ENCODE assay signal across 37 cellular contexts in the genomic region with DNA sequence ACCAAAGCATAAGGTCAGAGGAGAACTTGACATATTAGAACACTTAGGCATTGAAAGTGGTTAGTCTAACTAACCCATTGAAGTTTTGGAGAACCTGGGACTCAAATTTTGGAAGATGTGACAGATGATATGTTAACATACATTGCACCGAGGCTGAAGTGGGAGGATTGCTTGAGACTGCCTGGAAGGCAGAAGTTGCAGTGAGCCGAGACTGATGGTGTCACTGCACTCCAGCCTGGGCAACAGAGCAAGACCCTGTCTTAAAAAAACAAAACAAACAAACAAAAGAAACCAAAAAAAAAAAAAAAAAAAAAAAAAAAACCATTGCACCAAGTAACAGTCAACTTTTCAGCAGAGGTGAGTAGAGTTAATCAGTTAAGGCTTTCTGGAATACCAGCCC.
"Had no signal": no experiment of that assay in that cellular context is flagged by ENCODE, and none has a peak within 500 bp of the region (broad histone marks: within the 10 kb centered on the region; RNA-seq: fewer than 3 reads in every experiment).

No MANE protein-coding gene starts in this region.

- DNase-seq: activated CD4-positive, alpha-beta memory T cell treated with anti-CD3 and anti-CD28 coated beads, Interleukin-2, amount 10 ng/mL, durations not matched to agents 7 days and 5 days; activated CD4-positive, alpha-beta T cell treated with anti-CD3 and anti-CD28 coated beads for 1 hour; activated CD4-positive, alpha-beta T cell treated with anti-CD3 and anti-CD28 coated beads for 36 hours; activated CD4-positive, alpha-beta T cell treated with anti-CD3 and anti-CD28 coated beads for 48 hours; activated CD4-positive, alpha-beta T cell treated with anti-CD3 and anti-CD28 coated beads, Interleukin-2, amount 10 ng/mL, durations not matched to agents 7 days and 5 days; activated CD4-positive, alpha-beta T cell treated with anti-CD3 and anti-CD28 coated beads, Interleukin-2, amount 50 U/mL, for 48 hours; activated CD4-positive, CD25-positive, alpha-beta regulatory T cell; activated CD8-positive, alpha-beta memory T cell treated with anti-CD3 and anti-CD28 coated beads for 24 hours; activated CD8-positive, alpha-beta memory T cell treated with anti-CD3 and anti-CD28 coated beads, Interleukin-2, amount 10 ng/mL, durations not matched to agents 7 days and 5 days; activated CD8-positive, alpha-beta memory T cell treated with anti-CD3 and anti-CD28 coated beads, Interleukin-2, amount 50 U/mL, for 48 hours; activated CD8-positive, alpha-beta T cell treated with anti-CD3 and anti-CD28 coated beads, Interleukin-2, amount 10 ng/mL, durations not matched to agents 7 days and 5 days; activated effector memory CD4-positive, alpha-beta T cell treated with Interleukin-2 at 50 U/mL for 16 hours; activated gamma-delta T cell; activated naive CD4-positive, alpha-beta T cell treated with anti-CD3 and anti-CD28 coated beads, Interleukin-2, amount 10 ng/mL, durations not matched to agents 7 days and 5 days; activated naive CD4-positive, alpha-beta T cell treated with Interleukin-2 at 50 U/mL for 16 hours; activated naive CD8-positive, alpha-beta T cell treated with anti-CD3 and anti-CD28 coated beads, Interleukin-2, amount 10 ng/mL, durations not matched to agents 7 days and 5 days; activated naive CD8-positive, alpha-beta T cell treated with anti-CD3 and anti-CD28 coated beads, Interleukin-2, amount 50 U/mL, for 24 hours; activated T-cell treated with anti-CD3 and anti-CD28 coated beads, Interleukin-2, amount 50 U/mL, for 24 hours; activated T-cell treated with anti-CD3 and anti-CD28 coated beads, Interleukin-2, amount 50 U/mL, for 48 hours; amygdala; anterior cingulate cortex; caudate nucleus; cerebellar nuclear complex; T-helper 17 cell; T-helper 9 cell had no signal

- H3K36me3 ChIP-seq: ascending aorta, cardiac muscle cell had no signal

- H3K36me3 Mint-ChIP-seq: activated naive CD4-positive, alpha-beta T cell treated with anti-CD3 and anti-CD28 coated beads, Interleukin-2, amount 50 U/mL, for 24 hours; activated naive CD8-positive, alpha-beta T cell; activated naive CD8-positive, alpha-beta T cell treated with anti-CD3 and anti-CD28 coated beads, Interleukin-2, amount 10 ng/mL, durations not matched to agents 7 days and 5 days; brain; WTC11 had no signal

- H3K9me3 ChIP-seq: ascending aorta had no signal

- H3K27ac ChIP-seq: ascending aorta, cardiac muscle cell, VCaP had no signal

- H3K4me3 Mint-ChIP-seq: activated CD4-positive, alpha-beta memory T cell treated with anti-CD3 and anti-CD28 coated beads, Interleukin-2, amount 10 ng/mL, durations not matched to agents 7 days and 5 days; activated CD4-positive, alpha-beta T cell treated with anti-CD3 and anti-CD28 coated beads for 36 hours; activated CD4-positive, alpha-beta T cell treated with anti-CD3 and anti-CD28 coated beads, Interleukin-2, amount 10 ng/mL, durations not matched to agents 7 days and 5 days; activated CD8-positive, alpha-beta memory T cell treated with anti-CD3 and anti-CD28 coated beads, Interleukin-2, amount 10 ng/mL, durations not matched to agents 7 days and 5 days; activated CD8-positive, alpha-beta T cell treated with anti-CD3 and anti-CD28 coated beads, Interleukin-2, amount 10 ng/mL, durations not matched to agents 7 days and 5 days; activated naive CD4-positive, alpha-beta T cell treated with anti-CD3 and anti-CD28 coated beads, Interleukin-2, amount 10 ng/mL, durations not matched to agents 7 days and 5 days; activated naive CD4-positive, alpha-beta T cell treated with anti-CD3 and anti-CD28 coated beads, Interleukin-2, amount 50 U/mL, for 24 hours; activated naive CD8-positive, alpha-beta T cell; activated naive CD8-positive, alpha-beta T cell treated with anti-CD3 and anti-CD28 coated beads, Interleukin-2, amount 10 ng/mL, durations not matched to agents 7 days and 5 days; activated naive CD8-positive, alpha-beta T cell treated with anti-CD3 and anti-CD28 coated beads, Interleukin-2, amount 50 U/mL, for 24 hours; activated T-cell treated with anti-CD3 and anti-CD28 coated beads, Interleukin-2, amount 50 U/mL, for 24 hours; central memory CD8-positive, alpha-beta T cell; T-helper 17 cell; WTC11 had no signal

- H3K27me3 ChIP-seq: ascending aorta, cardiac muscle cell had no signal

- H3K27ac Mint-ChIP-seq: activated CD4-positive, alpha-beta memory T cell treated with anti-CD3 and anti-CD28 coated beads, Interleukin-2, amount 10 ng/mL, durations not matched to agents 7 days and 5 days; activated CD4-positive, alpha-beta T cell treated with anti-CD3 and anti-CD28 coated beads for 36 hours; activated CD4-positive, alpha-beta T cell treated with anti-CD3 and anti-CD28 coated beads, Interleukin-2, amount 10 ng/mL, durations not matched to agents 7 days and 5 days; activated CD8-positive, alpha-beta memory T cell treated with anti-CD3 and anti-CD28 coated beads, Interleukin-2, amount 10 ng/mL, durations not matched to agents 7 days and 5 days; activated CD8-positive, alpha-beta T cell treated with anti-CD3 and anti-CD28 coated beads, Interleukin-2, amount 10 ng/mL, durations not matched to agents 7 days and 5 days; activated naive CD4-positive, alpha-beta T cell treated with anti-CD3 and anti-CD28 coated beads, Interleukin-2, amount 10 ng/mL, durations not matched to agents 7 days and 5 days; activated naive CD4-positive, alpha-beta T cell treated with anti-CD3 and anti-CD28 coated beads, Interleukin-2, amount 50 U/mL, for 24 hours; activated naive CD8-positive, alpha-beta T cell; activated naive CD8-positive, alpha-beta T cell treated with anti-CD3 and anti-CD28 coated beads, Interleukin-2, amount 10 ng/mL, durations not matched to agents 7 days and 5 days; activated naive CD8-positive, alpha-beta T cell treated with anti-CD3 and anti-CD28 coated beads, Interleukin-2, amount 50 U/mL, for 24 hours; activated T-cell treated with anti-CD3 and anti-CD28 coated beads, Interleukin-2, amount 50 U/mL, for 24 hours; activated T-helper 2 cell treated with anti-CD3 and anti-CD28 coated beads, Interferon-gamma antibody, Interleukin-2, Interleukin-4, amounts not matched to agents 10 μg/mL and 5 μg/mL and 100 μg/mL, durations not matched to agents 14 hours and 24 hours and 36 hours; T-helper 17 cell; WTC11 had no signal

- H3K9me3 Mint-ChIP-seq: activated CD4-positive, alpha-beta memory T cell treated with anti-CD3 and anti-CD28 coated beads, Interleukin-2, amount 10 ng/mL, durations not matched to agents 7 days and 5 days; activated CD4-positive, alpha-beta T cell treated with anti-CD3 and anti-CD28 coated beads, Interleukin-2, amount 10 ng/mL, durations not matched to agents 7 days and 5 days; activated naive CD4-positive, alpha-beta T cell treated with anti-CD3 and anti-CD28 coated beads, Interleukin-2, amount 10 ng/mL, durations not matched to agents 7 days and 5 days; activated naive CD4-positive, alpha-beta T cell treated with anti-CD3 and anti-CD28 coated beads, Interleukin-2, amount 50 U/mL, for 24 hours; activated naive CD8-positive, alpha-beta T cell treated with anti-CD3 and anti-CD28 coated beads, Interleukin-2, amount 10 ng/mL, durations not matched to agents 7 days and 5 days; activated naive CD8-positive, alpha-beta T cell treated with anti-CD3 and anti-CD28 coated beads, Interleukin-2, amount 50 U/mL, for 24 hours; activated T-cell treated with anti-CD3 and anti-CD28 coated beads, Interleukin-2, amount 50 U/mL, for 24 hours; activated T-helper 2 cell treated with anti-CD3 and anti-CD28 coated beads, Interferon-gamma antibody, Interleukin-2, Interleukin-4, amounts not matched to agents 10 μg/mL and 5 μg/mL and 100 μg/mL, durations not matched to agents 14 hours and 24 hours and 36 hours; brain; central memory CD8-positive, alpha-beta T cell had no signal

- H3K4me3 ChIP-seq: ascending aorta, cardiac muscle cell had no signal

- H3K27me3 Mint-ChIP-seq: activated CD4-positive, alpha-beta memory T cell treated with anti-CD3 and anti-CD28 coated beads, Interleukin-2, amount 10 ng/mL, durations not matched to agents 7 days and 5 days; activated CD4-positive, alpha-beta T cell treated with anti-CD3 and anti-CD28 coated beads for 36 hours; activated naive CD4-positive, alpha-beta T cell treated with anti-CD3 and anti-CD28 coated beads, Interleukin-2, amount 50 U/mL, for 24 hours; activated naive CD8-positive, alpha-beta T cell; activated naive CD8-positive, alpha-beta T cell treated with anti-CD3 and anti-CD28 coated beads, Interleukin-2, amount 50 U/mL, for 24 hours; activated T-cell treated with anti-CD3 and anti-CD28 coated beads, Interleukin-2, amount 50 U/mL, for 24 hours; central memory CD8-positive, alpha-beta T cell had no signal

- FAIRE-seq: bronchial epithelial cell, TTC549 had no signal

- ATAC-seq: activated CD4-positive, alpha-beta T cell treated with anti-CD3 and anti-CD28 coated beads for 36 hours; activated CD4-positive, CD25-positive, alpha-beta regulatory T cell treated with anti-CD3 and anti-CD28 coated beads, Interleukin-2, amount 50 U/mL, for 24 hours; activated CD8-positive, alpha-beta memory T cell treated with anti-CD3 and anti-CD28 coated beads, Interleukin-2, amount 10 ng/mL, durations not matched to agents 7 days and 5 days; activated CD8-positive, alpha-beta T cell treated with anti-CD3 and anti-CD28 coated beads, Interleukin-2, amount 10 ng/mL, durations not matched to agents 7 days and 5 days; activated naive CD8-positive, alpha-beta T cell treated with anti-CD3 and anti-CD28 coated beads, Interleukin-2, amount 50 U/mL, for 24 hours; T-helper 17 cell; WTC11 had no signal
